Comparison of ENCODE assay signal across 15 cellular contexts in genomic region chr5:88736494-88736893, GRCh38.
A peak's percentile ranks its signal among the peaks of the same experiment; 100 is the strongest.
DNase-seq lines count a peak whose midpoint lies in the region; ATAC-seq lines count a peak whose summit lies in the region.
"Had no signal": no experiment of that assay in that cellular context is flagged by ENCODE, and none has a peak within 500 bp of the region (broad histone marks: within the 10 kb centered on the region; RNA-seq: fewer than 3 reads in every experiment).

No MANE protein-coding gene starts in this region.

- peak overlapping the region; percentile 91 for H3K27ac Mint-ChIP-seq in memory B cell
- H3K27ac Mint-ChIP-seq in effector memory CD8-positive, alpha-beta T cell = no peak overlapping the region

- H3K9me3 Mint-ChIP-seq in memory B cell = no peaks in the 10 kb centered on the region
- no peaks in the 10 kb centered on the region for H3K9me3 Mint-ChIP-seq in effector memory CD8-positive, alpha-beta T cell

- no peak for DNase-seq in memory B cell (ENCODE audit: low spot score in 2 of 2)
- DNase-seq in effector memory CD8-positive, alpha-beta T cell = no peak
- no peak for DNase-seq in ACHN
- no peak for DNase-seq in retina
- DNase-seq in AML-193 (lab: John Stamatoyannopoulos, UW) = no peak
- DNase-seq: activated CD4-positive, CD25-positive, alpha-beta regulatory T cell; activated effector memory CD4-positive, alpha-beta T cell treated with anti-CD3 and anti-CD28 coated beads, Interleukin-2, amount 50 U/mL, for 16 hours; Caco-2; left cardiac atrium; NCI-H2081; stimulated activated CD4-positive, alpha-beta T cell treated with anti-CD3 and anti-CD28 coated beads, Interleukin-4, amount 100 ng/mL, for 24 hours had no signal

- H3K27me3 Mint-ChIP-seq in memory B cell = no peaks in the 10 kb centered on the region
- peaks cover 19 to 22% of the 10 kb centered on the region in 2 donors for H3K27me3 Mint-ChIP-seq in effector memory CD8-positive, alpha-beta T cell

- peak; percentile 31 for ATAC-seq in GM18858 (IDR thresholded peaks at IDR 0.05; ENCODE audit: unreplicated experiment)
- peak; percentile 45 for ATAC-seq in GM21717 (IDR thresholded peaks at IDR 0.05; ENCODE audit: unreplicated experiment)
- peak; percentile 25 for ATAC-seq in HG03354 (IDR thresholded peaks at IDR 0.05; ENCODE audit: poor library complexity, severe bottlenecking, unreplicated experiment)
- peak; percentile 52 for ATAC-seq in memory B cell (ENCODE audit: low read depth)
- ATAC-seq in effector memory CD8-positive, alpha-beta T cell (replicated peaks) = no peak
- ATAC-seq: left cardiac atrium, Right ventricle myocardium inferior had no signal

- in situ Hi-C loops in ACHN (cut with HindIII; ENCODE audit: low pct_ligation_motif_present, low pct_unique_long_range_greater_than_20kb, low sequenced_read_pairs) = no loop called here

- H3K4me1 Mint-ChIP-seq in memory B cell = peaks cover 64% of the 10 kb centered on the region
- no peaks in the 10 kb centered on the region for H3K4me1 Mint-ChIP-seq in effector memory CD8-positive, alpha-beta T cell (ENCODE audit: low read depth in 2 of 2)

- H3K36me3 Mint-ChIP-seq in memory B cell = peaks cover 18% of the 10 kb centered on the region
- peaks cover 2% of the 10 kb centered on the region for H3K36me3 Mint-ChIP-seq in effector memory CD8-positive, alpha-beta T cell (ENCODE audit: insufficient read depth)

- H3K4me3 Mint-ChIP-seq in memory B cell = peak overlapping the region; percentile 19
- no peak overlapping the region for H3K4me3 Mint-ChIP-seq in effector memory CD8-positive, alpha-beta T cell
